ENCODE assay signal across 1 cellular context in genomic region chr1:154760469-154760933, GRCh38.
TF ChIP-seq lines count a peak whose summit lies in the region.

No MANE protein-coding gene starts in this region.

TF ChIP-seq in HepG2, 621 proteins besides CTCF, POLR2A, EP300 and RAD21 (continued from another document):
- TF ChIP-seq MTERF4 (CRISPR knock-in tag; IDR thresholded peaks at IDR 0.05) (no peak), SIX1 (CRISPR knock-in tag; IDR thresholded peaks at IDR 0.05; ENCODE audit: borderline replicate concordance) (no peak), THAP7 (CRISPR knock-in tag; IDR thresholded peaks at IDR 0.05) (no peak), ZNF264 (CRISPR knock-in tag; IDR thresholded peaks at IDR 0.05) (no peak), SNAI1 (CRISPR knock-in tag; IDR thresholded peaks at IDR 0.05; ENCODE audit: borderline replicate concordance) (no peak), ZNF597 (CRISPR knock-in tag; IDR thresholded peaks at IDR 0.05) (no peak), MIER2 (CRISPR knock-in tag; IDR thresholded peaks at IDR 0.05) (no peak), ZNF318 (CRISPR knock-in tag; IDR thresholded peaks at IDR 0.05) (no peak), ZC3H4 (CRISPR knock-in tag; IDR thresholded peaks at IDR 0.05; ENCODE audit: borderline replicate concordance) (no peak), KLF6 (CRISPR knock-in tag; IDR thresholded peaks at IDR 0.05) (no peak), MBD4 (IDR thresholded peaks at IDR 0.05; ENCODE audit: borderline replicate concordance, low read length) (no peak)
TF ChIP-seq in HepG2: peak in this region for 42.
